Comparison of ENCODE assay signal across 18 cellular contexts in the genomic region with DNA sequence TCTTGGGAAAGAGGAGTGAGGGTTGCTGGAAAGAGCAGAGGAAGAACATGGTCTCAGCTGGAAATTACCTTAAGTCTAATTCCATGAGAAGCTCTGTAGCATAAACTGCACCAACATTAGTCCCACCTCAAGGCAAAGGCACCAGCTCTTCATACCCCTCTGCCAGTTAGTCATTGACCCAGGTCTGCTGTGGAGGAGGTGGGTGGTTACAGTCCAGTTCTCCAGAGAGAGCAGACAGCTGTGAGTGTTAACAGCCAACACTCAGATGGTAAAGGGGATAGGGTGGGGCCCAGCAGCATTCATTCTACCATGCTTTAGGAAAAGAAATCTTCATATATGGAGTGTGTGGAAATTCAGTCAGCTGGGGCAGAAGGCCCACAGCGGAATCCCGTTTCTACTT.
"Had no signal": no experiment of that assay in that cellular context is flagged by ENCODE, and none has a peak within 500 bp of the region (broad histone marks: within the 10 kb centered on the region; RNA-seq: fewer than 3 reads in every experiment).

No MANE protein-coding gene starts in this region.

- DNase-seq: cortex of kidney; dorsolateral prefrontal cortex; effector memory CD4-positive, alpha-beta T cell; gastrocnemius medialis; heart right ventricle; hypothalamus; left ventricle myocardium superior; mesendoderm; naive thymus-derived CD4-positive, alpha-beta T cell; sigmoid colon; small intestine; stimulated activated CD4-positive, alpha-beta T cell treated with anti-CD3 and anti-CD28 coated beads, Interleukin-12 subunit alpha, Interleukin-12 subunit beta, amount 100 ng/mL, for 4 hours; stimulated activated naive CD8-positive, alpha-beta T cell treated with anti-CD3 and anti-CD28 coated beads, Interleukin-15, Interleukin-2, amounts not matched to agents 100 U/mL and 50 U/mL, for 24 hours; thyroid gland; uterus had no signal

- FAIRE-seq: endometrium, islet of Langerhans, small intestine had no signal

- ATAC-seq: esophagus mucosa; gastrocnemius medialis; heart right ventricle; left ventricle myocardium superior; naive thymus-derived CD4-positive, alpha-beta T cell; stimulated activated naive CD8-positive, alpha-beta T cell treated with anti-CD3 and anti-CD28 coated beads, Interleukin-15, Interleukin-2, amounts not matched to agents 100 U/mL and 50 U/mL, for 24 hours had no signal
